In genomic region chr11:17384002-17384511, GRCh38 we compare ENCODE assay signal across 9 cellular contexts. TPM values are rescaled to one million over a fixed set of nuclear protein-coding genes. Genes with fewer than 3 reads are reported as not detected.
DNase-seq lines count a peak whose midpoint lies in the region; ATAC-seq and TF ChIP-seq lines count a peak whose summit lies in the region.
"Had no signal": no experiment of that assay in that cellular context is flagged by ENCODE, and none has a peak within 500 bp of the region (broad histone marks: within the 10 kb centered on the region; RNA-seq: fewer than 3 reads in every experiment).

No MANE protein-coding gene starts in this region.

- H3K4me3 ChIP-seq in CD8-positive, alpha-beta memory T cell (ENCODE audit: low read length) = no peak overlapping the region
- H3K4me3 ChIP-seq in right cardiac atrium (ENCODE audit: low read length) = no peak overlapping the region
- no peak overlapping the region for H3K4me3 ChIP-seq in sigmoid colon

- TF ChIP-seq CTCF in sigmoid colon (IDR thresholded peaks at IDR 0.05) = peak; percentile 47 to 88 (median 84)

- no peaks in the 10 kb centered on the region for H3K27me3 ChIP-seq in CD8-positive, alpha-beta memory T cell (ENCODE audit: insufficient read depth, low read length, poor library complexity, severe bottlenecking)
- H3K27me3 ChIP-seq in right cardiac atrium (ENCODE audit: control insufficient read depth, insufficient read depth) (no peaks in the 10 kb centered on the region), sigmoid colon (no peaks in the 10 kb centered on the region)

- H3K9me3 ChIP-seq in CD8-positive, alpha-beta memory T cell (ENCODE audit: low read length) = no peaks in the 10 kb centered on the region
- H3K9me3 ChIP-seq in right cardiac atrium (ENCODE audit: control insufficient read depth, low read length) = no peaks in the 10 kb centered on the region
- H3K9me3 ChIP-seq in sigmoid colon = no peaks in the 10 kb centered on the region

- DNase-seq in CD8-positive, alpha-beta memory T cell = peak; percentile 65 to 82 (median 67)
- DNase-seq in NCI-H1105 treated with DMSO at 0.1 percent for 48 hours (lab: John Stamatoyannopoulos, UW) = peak; percentile 77
- peak; percentile 42 to 80 (median 68) for DNase-seq in T-cell
- DNase-seq in amniotic epithelial cell (ENCODE audit: low read depth) = peak; percentile 70
- peak; percentile 84 to 87 (median 85) for DNase-seq in right cardiac atrium
- DNase-seq in sigmoid colon = peak; percentile 88

- 44% methylated on average over 6 of the region's 6 CpGs for WGBS in right cardiac atrium
- WGBS in sigmoid colon, 2 donors = 50% methylated on average over 6 of the region's 6 CpGs

- no peak overlapping the region for H3K27ac Mint-ChIP-seq in CD8-positive, alpha-beta memory T cell
- H3K27ac Mint-ChIP-seq in T-cell = no peak overlapping the region
- H3K27ac Mint-ChIP-seq: IgD-negative memory B cell had no signal

- POLR2A ChIA-PET in CD8-positive, alpha-beta memory T cell (lab: Charles Lee) = no interaction called here
- POLR2A ChIA-PET in T-cell (lab: Charles Lee) = interaction anchor here in 1 of 2 donors (0.5 kb wide), 1 partner anchor 302 kb away, joined by 7 read pairs; no protein-coding TSS in a partner anchor

- peak; percentile 60 for ATAC-seq in GM21526 (IDR thresholded peaks at IDR 0.05; ENCODE audit: low FRiP score, unreplicated experiment)
- peak; percentile 47 to 68 (median 60) for ATAC-seq in T-cell (replicated peaks in 1 of 4)
- peak; percentile 34 to 54 for ATAC-seq in right cardiac atrium
- ATAC-seq in HG03457 (IDR thresholded peaks at IDR 0.05; ENCODE audit: unreplicated experiment) = no peak

- no peaks in the 10 kb centered on the region for H3K36me3 ChIP-seq in CD8-positive, alpha-beta memory T cell (ENCODE audit: insufficient read depth, low read length)
- H3K36me3 ChIP-seq in sigmoid colon = no peaks in the 10 kb centered on the region

- no peak overlapping the region for H3K27ac ChIP-seq in CD8-positive, alpha-beta memory T cell (ENCODE audit: low read depth, low read length)
- H3K27ac ChIP-seq in right cardiac atrium (ENCODE audit: low read length) (no peak overlapping the region), sigmoid colon (no peak overlapping the region)

- peak overlapping the region in 1 of 7 donors; percentile 28 for H3K4me3 Mint-ChIP-seq in CD8-positive, alpha-beta memory T cell
- no peak overlapping the region for H3K4me3 Mint-ChIP-seq in T-cell
- H3K4me3 Mint-ChIP-seq: IgD-negative memory B cell had no signal

- intact Hi-C loops in right cardiac atrium (cut with DNase I) = loop anchor here in 2 of 4 donors (2.0 to 5.0 kb wide), 2 partner anchors 121 to 123 kb away; no protein-coding TSS in a partner anchor
- intact Hi-C loops in sigmoid colon (cut with DNase I) = loop anchor here (1.0 kb wide), 2 partner anchors 120 to 144 kb away; no protein-coding TSS in a partner anchor

- TF ChIP-seq POLR2A in sigmoid colon (IDR thresholded peaks at IDR 0.05) = no peak

- H3K4me1 Mint-ChIP-seq in CD8-positive, alpha-beta memory T cell = peaks cover 0 to 4% (median 0%) of the 10 kb centered on the region in 3 donors
- peaks cover 0 to 4% (median 0%) of the 10 kb centered on the region in 3 donors for H3K4me1 Mint-ChIP-seq in T-cell
- H3K4me1 Mint-ChIP-seq: IgD-negative memory B cell had no signal

- no peak for TF ChIP-seq EP300 in sigmoid colon (IDR thresholded peaks at IDR 0.05)

- H3K36me3 Mint-ChIP-seq in CD8-positive, alpha-beta memory T cell = no peaks in the 10 kb centered on the region
- H3K36me3 Mint-ChIP-seq in T-cell = no peaks in the 10 kb centered on the region
- H3K36me3 Mint-ChIP-seq: IgD-negative memory B cell had no signal

- no peaks in the 10 kb centered on the region for H3K27me3 Mint-ChIP-seq in CD8-positive, alpha-beta memory T cell
- H3K27me3 Mint-ChIP-seq in T-cell = no peaks in the 10 kb centered on the region
- H3K27me3 Mint-ChIP-seq: IgD-negative memory B cell had no signal

- no peaks in the 10 kb centered on the region for H3K9me3 Mint-ChIP-seq in CD8-positive, alpha-beta memory T cell
- no peaks in the 10 kb centered on the region for H3K9me3 Mint-ChIP-seq in T-cell
- H3K9me3 Mint-ChIP-seq: IgD-negative memory B cell had no signal

- CTCF ChIA-PET in CD8-positive, alpha-beta memory T cell (lab: Charles Lee) = interaction anchor here (0.7 to 3.2 kb wide), 27 partner anchors 8 to 347 kb away, joined by 3 to 21 read pairs (median 4); no protein-coding TSS in a partner anchor
- CTCF ChIA-PET in T-cell (lab: Charles Lee) = interaction anchor here (0.5 to 2.0 kb wide), 16 partner anchors 9 to 598 kb away, joined by 3 to 12 read pairs (median 4); partner anchors contain the start of gene NCR3LG1 (in 1 of the 2)

- H3K4me1 ChIP-seq in CD8-positive, alpha-beta memory T cell (ENCODE audit: insufficient read depth, low read length) = no peaks in the 10 kb centered on the region
- no peaks in the 10 kb centered on the region for H3K4me1 ChIP-seq in right cardiac atrium (ENCODE audit: control insufficient read depth, insufficient read depth, low read length)
- H3K4me1 ChIP-seq in sigmoid colon = peaks cover 0 to 13% (median 5%) of the 10 kb centered on the region in 4 donors

RNA-seq across cellular contexts. Expression of gene KCNJ11, which starts 4.4 kb away (rescaled TPM):
- under 1 TPM; 0.53 to 0.95 TPM for total RNA-seq in CD8-positive, alpha-beta memory T cell
- 0.09 TPM for polyA plus RNA-seq in CD8-positive, alpha-beta memory T cell
- total RNA-seq in T-cell (under 1 TPM in 4 of 5 donors, not detected in 1; 0.33 to 0.63 (median 0.50) TPM), right cardiac atrium (10 to 100 TPM in 3 of 4 donors, 1 to 10 TPM in 1; 9.2 to 33.1 (median 25.2) TPM), sigmoid colon (under 1 TPM; 0.16 to 0.71 (median 0.34) TPM)
- polyA plus RNA-seq in right cardiac atrium (18.6 TPM), sigmoid colon (1 to 10 TPM in 1 of 3 donors, under 1 TPM in 2; 0.60 to 1.6 (median 0.92) TPM)

RNA-seq across cellular contexts. Expression of gene NCR3LG1, which starts 32.5 kb away (rescaled TPM):
- 1 to 10 TPM; 5.9 to 6.0 TPM for total RNA-seq in CD8-positive, alpha-beta memory T cell
- polyA plus RNA-seq in CD8-positive, alpha-beta memory T cell = 0.03 TPM
- 1 to 10 TPM; 1.8 to 3.6 (median 2.6) TPM for total RNA-seq in T-cell
- total RNA-seq in right cardiac atrium = 1 to 10 TPM; 2.3 to 3.3 (median 3.0) TPM
- polyA plus RNA-seq in right cardiac atrium = 0.75 TPM
- 1 to 10 TPM; 1.4 to 2.9 (median 2.1) TPM for total RNA-seq in sigmoid colon
- polyA plus RNA-seq in sigmoid colon = 1 to 10 TPM in 1 of 3 donors, under 1 TPM in 1, not detected in 1; 0.69 to 4.6 TPM
- polyA plus RNA-seq: IgD-negative memory B cell had no signal

Comparison
In these comparisons a context has a peak if more than half of its experiments do, and no peak if none do; other contexts are left out.
1. RNA of gene KCNJ11, which starts 4.4 kb away (total RNA-seq): 9.2 to 33.1 TPM in right cardiac atrium; 0.53 to 0.95 TPM in CD8-positive, alpha-beta memory T cell, 0.33 to 0.63 TPM in T-cell and 0.16 to 0.71 TPM in sigmoid colon; every median in the first group is over 4 times any median in the second.
2. Peak in every context shown above with its lines, with median percentiles within 50 percentile points of each other: DNase-seq.